In genomic region chr6:167647750-167648470, GRCh38 we compare ENCODE assay signal across 22 cellular contexts.
A peak's percentile ranks its signal among the peaks of the same experiment; 100 is the strongest.
DNase-seq lines count a peak whose midpoint lies in the region; ATAC-seq, FAIRE-seq and TF ChIP-seq lines count a peak whose summit lies in the region.
"Had no signal": no experiment of that assay in that cellular context is flagged by ENCODE, and none has a peak within 500 bp of the region (broad histone marks: within the 10 kb centered on the region; RNA-seq: fewer than 3 reads in every experiment).

No MANE protein-coding gene starts in this region.

- H3K9me3 ChIP-seq in BLaER1 treated with 17β-estradiol and CSF1 and Interleukin-3, amounts not matched to agents 10 nM and 100 nM (replicated peaks in 1 of 11) = peaks cover 0 to 16% (median 2%) of the 10 kb centered on the region in 11 experiments; a peak in 8 of 22 replicates
- no peaks in the 10 kb centered on the region; a peak in 1 of 4 replicates for H3K9me3 ChIP-seq in H1 (ENCODE audit: insufficient read depth in 2 of 2, low read depth in 1 of 2, low read length in 1 of 2)
- no peaks in the 10 kb centered on the region for H3K9me3 ChIP-seq in liver (ENCODE audit: control insufficient read depth in 4 of 4, low read length in 3 of 4)
- H3K9me3 ChIP-seq in lower lobe of right lung = no peaks in the 10 kb centered on the region
- no peaks in the 10 kb centered on the region for H3K9me3 ChIP-seq in left lung
- H3K9me3 ChIP-seq: MG63 had no signal

- H3K14ac ChIP-seq in H1 (ENCODE audit: insufficient read length) = no peak overlapping the region

- no peaks in the 10 kb centered on the region for H3K79me2 ChIP-seq in H1 (ENCODE audit: control insufficient read depth in 1 of 2, insufficient read depth in 2 of 2, low read length in 2 of 2)

- no peak for TF ChIP-seq EP300 in H1 (IDR thresholded peaks at IDR 0.05; ENCODE audit: borderline replicate concordance in 1 of 2, low read depth in 2 of 2, low read length in 2 of 2)

- H3K36me3 ChIP-seq in BLaER1 treated with 17β-estradiol and CSF1 and Interleukin-3, amounts not matched to agents 10 nM and 100 nM = no peaks in the 10 kb centered on the region
- H3K36me3 ChIP-seq in H1 (ENCODE audit: control insufficient read depth in 2 of 4, insufficient read depth in 4 of 4, low read length in 3 of 4) (peaks cover 0 to 4% (median 0%) of the 10 kb centered on the region in 4 experiments; a peak in 1 of 8 replicates), liver (ENCODE audit: control insufficient read depth in 4 of 4, insufficient read depth in 3 of 4, low read depth in 1 of 4, low read length in 3 of 4) (no peaks in the 10 kb centered on the region), lower lobe of right lung (no peaks in the 10 kb centered on the region), left lung (no peaks in the 10 kb centered on the region)
- H3K36me3 ChIP-seq: MG63 had no signal

- peak overlapping the region; percentile 54 for H2AK5ac ChIP-seq in H1 (ENCODE audit: low read depth, low read length)

- H2BK20ac ChIP-seq in H1 (ENCODE audit: low read length) = peak overlapping the region; percentile 8; the same call in 1 of the 2 replicates

- no peak overlapping the region for H2AFZ ChIP-seq in H1 (ENCODE audit: low read length)
- H2AFZ ChIP-seq: GM23338 had no signal

- ATAC-seq in lower lobe of right lung (no peak), left lung (no peak)
- ATAC-seq in activated T-cell treated with anti-CD3 and anti-CD28 coated beads, Interleukin-2, amount 50 U/mL, for 4 hours = no peak
- ATAC-seq: CD8-positive, alpha-beta T cell; GM23338; HCT116; PC-3 had no signal

- no peak for FAIRE-seq in H1 (lab: Jason Lieb, UNC)
- FAIRE-seq: A204.1, D721Med, GM12891, GM18507 had no signal

- peak overlapping the region; percentile 47; the same call in 1 of the 2 replicates for H2BK5ac ChIP-seq in H1 (ENCODE audit: low read depth, low read length)

- H3K36me3 Mint-ChIP-seq in mesothelial cell of epicardium = no peaks in the 10 kb centered on the region
- H3K36me3 Mint-ChIP-seq in activated T-cell treated with anti-CD3 and anti-CD28 coated beads, Interleukin-2, amount 50 U/mL, for 4 hours (ENCODE audit: insufficient read depth) = no peaks in the 10 kb centered on the region
- H3K36me3 Mint-ChIP-seq: CD8-positive, alpha-beta T cell had no signal

- peak overlapping the region; percentile 68; the same call in 1 of the 2 replicates for H3K18ac ChIP-seq in H1 (ENCODE audit: extremely low read depth, low read length)

- peaks cover 10% of the 10 kb centered on the region; the same call in 1 of the 2 replicates for H3K23me2 ChIP-seq in H1 (ENCODE audit: low read depth, low read length)

- no peak for TF ChIP-seq POLR2A in H1 (IDR thresholded peaks at IDR 0.05; ENCODE audit: control extremely low read depth in 1 of 2, low read depth in 2 of 2, low read length in 2 of 2)

- no peak for TF ChIP-seq RAD21 in H1 (IDR thresholded peaks at IDR 0.05 in 1 of 2, conservative IDR thresholded peaks at IDR 0.05 in 1 of 2; ENCODE audit: low read depth in 2 of 2, low read length in 2 of 2)
- TF ChIP-seq RAD21 in liver (IDR thresholded peaks at IDR 0.05) = no peak

- H3K79me1 ChIP-seq in H1 (ENCODE audit: low read depth, low read length) = no peaks in the 10 kb centered on the region

- H2BK15ac ChIP-seq in H1 (ENCODE audit: low read length) = no peak overlapping the region

- DNase-seq in H1 (ENCODE audit: low read depth in 1 of 2, low spot score in 2 of 2) = no peak
- DNase-seq in posterior vena cava (ENCODE audit: low spot score) = peak; percentile 50
- no peak for DNase-seq in mesothelial cell of epicardium (ENCODE audit: low spot score in 2 of 2, unreplicated experiment in 2 of 2)
- DNase-seq in lower lobe of right lung = no peak
- DNase-seq in left lung = no peak
- no peak for DNase-seq in activated T-cell treated with anti-CD3 and anti-CD28 coated beads, Interleukin-2, amount 50 U/mL, for 4 hours
- DNase-seq: CD8-positive, alpha-beta T cell; MG63; NCI-H1048; NCI-H1436; NCI-H2029; NCI-H345; NCI-H526 had no signal

- POLR2A ChIA-PET in H1 (lab: Charles Lee; ENCODE audit: partially characterized antibody) = no interaction called here

- H4K5ac ChIP-seq in H1 (ENCODE audit: insufficient read length, low read depth, low read length) = no peak overlapping the region

- no peak overlapping the region for H3K4me3 Mint-ChIP-seq in mesothelial cell of epicardium
- H3K4me3 Mint-ChIP-seq in activated T-cell treated with anti-CD3 and anti-CD28 coated beads, Interleukin-2, amount 50 U/mL, for 4 hours = no peak overlapping the region
- H3K4me3 Mint-ChIP-seq: CD8-positive, alpha-beta T cell; GM23338 had no signal

- H3K27me3 Mint-ChIP-seq in mesothelial cell of epicardium (ENCODE audit: low read depth) = no peaks in the 10 kb centered on the region
- peaks cover 9% of the 10 kb centered on the region for H3K27me3 Mint-ChIP-seq in activated T-cell treated with anti-CD3 and anti-CD28 coated beads, Interleukin-2, amount 50 U/mL, for 4 hours (ENCODE audit: low read depth)

- H3K27ac ChIP-seq in BLaER1 treated with 17β-estradiol and CSF1 and Interleukin-3, amounts not matched to agents 10 nM and 100 nM = peak overlapping the region in 5 of 11 experiments; percentile 11 to 74 (median 42); a peak in 8 of 22 replicates
- no peak overlapping the region for H3K27ac ChIP-seq in H1 (ENCODE audit: low read depth, low read length)
- peak overlapping the region; percentile 63 to 64 for H3K27ac ChIP-seq in liver (ENCODE audit: low read depth in 1 of 2, low read length in 2 of 2)
- no peak overlapping the region for H3K27ac ChIP-seq in lower lobe of right lung
- H3K27ac ChIP-seq in left lung = no peak overlapping the region

- no peaks in the 10 kb centered on the region for H4K20me1 ChIP-seq in BLaER1 treated with 17β-estradiol and CSF1 and Interleukin-3, amounts not matched to agents 10 nM and 100 nM
- H4K20me1 ChIP-seq in H1 (replicated peaks in 1 of 2; ENCODE audit: control insufficient read depth in 1 of 2, insufficient read depth in 2 of 2, low read length in 2 of 2) = peaks cover 0 to 9% of the 10 kb centered on the region in 2 experiments

- 95% methylated on average over 10 of the region's 13 CpGs; no CpG with 5 or more reads in 1 of the 2 experiments for WGBS in H1 (ENCODE audit: extremely low coverage in 1 of 2, insufficient coverage in 1 of 2, insufficient read length in 1 of 2, insufficient replicate concordance in 2 of 2, low coverage in 1 of 2, low lambda C conversion rate in 2 of 2, missing lambda C conversion rate in 1 of 2), 2 experiments
- 79% methylated on average over 13 of the region's 13 CpGs for WGBS in liver

- CTCF ChIA-PET in H1 (lab: Charles Lee; ENCODE audit: partially characterized antibody) = interaction anchor here (0.6 kb wide), 1 partner anchor 110 kb away, joined by 3 read pairs; no protein-coding TSS in a partner anchor

- peak overlapping the region; percentile 63 to 97 (median 89) for H3K4me2 ChIP-seq in BLaER1 treated with 17β-estradiol and CSF1 and Interleukin-3, amounts not matched to agents 10 nM and 100 nM
- H3K4me2 ChIP-seq in H1 (ENCODE audit: insufficient read depth in 1 of 2, low read depth in 2 of 2, low read length in 2 of 2) = no peak overlapping the region
- H3K4me2 ChIP-seq: GM23338 had no signal

- no peak overlapping the region for H3K27ac Mint-ChIP-seq in mesothelial cell of epicardium
- H3K27ac Mint-ChIP-seq: CD8-positive, alpha-beta T cell; GM23338 had no signal

- TF ChIP-seq CTCF in H1 (IDR thresholded peaks at IDR 0.05; ENCODE audit: control extremely low read depth in 1 of 3, insufficient read depth in 1 of 3, low read depth in 1 of 3, low read length in 3 of 3) (no peak), liver (IDR thresholded peaks at IDR 0.05; ENCODE audit: low read depth, low read length, missing input control) (no peak), mesothelial cell of epicardium (IDR thresholded peaks at IDR 0.05; ENCODE audit: unreplicated experiment) (no peak), lower lobe of right lung (IDR thresholded peaks at IDR 0.05) (no peak), left lung (IDR thresholded peaks at IDR 0.05) (no peak)

- H3K4me1 Mint-ChIP-seq in mesothelial cell of epicardium = peaks cover 3% of the 10 kb centered on the region
- H3K4me1 Mint-ChIP-seq in activated T-cell treated with anti-CD3 and anti-CD28 coated beads, Interleukin-2, amount 50 U/mL, for 4 hours (ENCODE audit: low read depth) = no peaks in the 10 kb centered on the region

- peak overlapping the region in 1 of 11 experiments; percentile 31; a peak in 1 of 22 replicates for H3K9ac ChIP-seq in BLaER1 treated with 17β-estradiol and CSF1 and Interleukin-3, amounts not matched to agents 10 nM and 100 nM
- H3K9ac ChIP-seq in H1 (replicated peaks in 1 of 4; ENCODE audit: extremely low read depth in 1 of 4, low read depth in 3 of 4, low read length in 3 of 4) (peak overlapping the region in 1 of 4 experiments; percentile 18; a peak in 1 of 7 replicates), liver (ENCODE audit: low read depth in 1 of 2, low read length in 2 of 2) (no peak overlapping the region)

- intact Hi-C loops in posterior vena cava (cut with DNase I) (no loop called here), lower lobe of right lung (cut with DNase I) (no loop called here), left lung (cut with DNase I) (no loop called here)

- H2BK120ac ChIP-seq in H1 (replicated peaks; ENCODE audit: low read depth, low read length) = peak overlapping the region; percentile 89

- no peak overlapping the region for H4K8ac ChIP-seq in H1 (ENCODE audit: extremely low read depth, insufficient read depth, low read length)

- H2BK12ac ChIP-seq in H1 (ENCODE audit: low read depth, low read length) = peak overlapping the region; percentile 68; the same call in 1 of the 2 replicates

- H3K27me3 ChIP-seq in BLaER1 treated with 17β-estradiol and CSF1 and Interleukin-3, amounts not matched to agents 10 nM and 100 nM = no peaks in the 10 kb centered on the region
- no peaks in the 10 kb centered on the region; a peak in 1 of 7 replicates for H3K27me3 ChIP-seq in H1 (replicated peaks in 1 of 4; ENCODE audit: control insufficient read depth in 3 of 4, extremely low read depth in 1 of 4, insufficient read depth in 3 of 4, low read length in 3 of 4)
- no peaks in the 10 kb centered on the region for H3K27me3 ChIP-seq in liver (ENCODE audit: control insufficient read depth in 4 of 4, insufficient read depth in 4 of 4, low read length in 3 of 4)
- no peaks in the 10 kb centered on the region for H3K27me3 ChIP-seq in lower lobe of right lung (ENCODE audit: low read depth)
- no peaks in the 10 kb centered on the region for H3K27me3 ChIP-seq in left lung
- H3K27me3 ChIP-seq: MG63 had no signal

- peak overlapping the region; percentile 84 for H4K91ac ChIP-seq in H1 (replicated peaks; ENCODE audit: insufficient read length, low read length)

- H3K23ac ChIP-seq in H1 (ENCODE audit: insufficient read length) = no peak overlapping the region

- peaks cover 62 to 84% (median 74%) of the 10 kb centered on the region in 10 experiments for H3K4me1 ChIP-seq in BLaER1 treated with 17β-estradiol and CSF1 and Interleukin-3, amounts not matched to agents 10 nM and 100 nM
- H3K4me1 ChIP-seq in H1 (replicated peaks in 1 of 4; ENCODE audit: control insufficient read depth in 3 of 4, insufficient read depth in 4 of 4, low read length in 3 of 4) (peaks cover 3 to 21% (median 11%) of the 10 kb centered on the region in 4 experiments; a peak in 6 of 7 replicates), liver (ENCODE audit: control insufficient read depth in 4 of 4, insufficient read depth in 4 of 4, low read length in 3 of 4) (peaks cover 10 to 18% (median 14%) of the 10 kb centered on the region in 4 donors), lower lobe of right lung (no peaks in the 10 kb centered on the region), left lung (peaks cover 0 to 3% of the 10 kb centered on the region in 2 donors)

- H3K4ac ChIP-seq in H1 (replicated peaks; ENCODE audit: insufficient read length, low read depth, low read length) = peak overlapping the region; percentile 92

- H3K4me3 ChIP-seq in BLaER1 treated with 17β-estradiol and CSF1 and Interleukin-3, amounts not matched to agents 10 nM and 100 nM = no peak overlapping the region
- no peak overlapping the region for H3K4me3 ChIP-seq in H1 (ENCODE audit: extremely low read depth in 1 of 4, insufficient read depth in 2 of 4, low read depth in 3 of 4, low read length in 4 of 4)
- H3K4me3 ChIP-seq in liver (ENCODE audit: low read depth in 1 of 3, low read length in 3 of 3) = no peak overlapping the region
- no peak overlapping the region for H3K4me3 ChIP-seq in lower lobe of right lung
- no peak overlapping the region for H3K4me3 ChIP-seq in left lung
- H3K4me3 ChIP-seq: GM23338, MG63 had no signal

- no peaks in the 10 kb centered on the region for H3K9me3 Mint-ChIP-seq in mesothelial cell of epicardium
- no peaks in the 10 kb centered on the region for H3K9me3 Mint-ChIP-seq in activated T-cell treated with anti-CD3 and anti-CD28 coated beads, Interleukin-2, amount 50 U/mL, for 4 hours
- H3K9me3 Mint-ChIP-seq: CD8-positive, alpha-beta T cell; GM23338 had no signal

- H3K56ac ChIP-seq in H1 (replicated peaks; ENCODE audit: insufficient read length, low read depth, low read length) = no peak overlapping the region

Comparison
In these comparisons a context has a peak if more than half of its experiments do, and no peak if none do; other contexts are left out.
1. H3K27ac ChIP-seq: peak in liver (2 of 2); none in H1 (single experiment), lower lobe of right lung (single experiment) and left lung (0 of 2).
2. H3K4me2 ChIP-seq: peak in BLaER1 treated with 17β-estradiol and CSF1 and Interleukin-3, amounts not matched to agents 10 nM and 100 nM (11 of 11); none in H1 (0 of 2).